7 cellular contexts compared by ENCODE assay signal in the genomic region with DNA sequence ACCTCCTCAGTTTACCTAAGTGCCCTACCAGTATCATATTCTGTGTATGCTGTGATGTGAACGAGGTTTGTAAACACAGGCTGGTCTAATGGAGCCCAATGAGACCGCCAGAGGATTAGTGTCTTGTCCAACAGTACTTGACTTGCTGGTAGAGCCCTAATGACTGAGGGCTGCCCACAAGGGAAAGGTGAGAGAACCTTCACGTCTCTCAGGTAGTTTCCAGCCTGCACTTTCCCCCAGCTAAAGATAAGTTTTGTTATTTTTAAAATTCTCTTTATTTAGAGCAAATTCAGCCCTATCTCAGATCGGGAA. TPM values are rescaled to one million over a fixed set of nuclear protein-coding genes. Genes with fewer than 3 reads are reported as not detected.
DNase-seq lines count a peak whose midpoint lies in the region; ATAC-seq and TF ChIP-seq lines count a peak whose summit lies in the region.

No MANE protein-coding gene starts in this region.

- H3K4me1 ChIP-seq in skeletal muscle satellite cell (ENCODE audit: control insufficient read depth, insufficient read depth, low read length) = peaks cover 31% of the 10 kb centered on the region

- ATAC-seq in GM19025 (IDR thresholded peaks at IDR 0.05; ENCODE audit: low read depth, unreplicated experiment) (peak; percentile 12), HG02943 (IDR thresholded peaks at IDR 0.05; ENCODE audit: low read depth, unreplicated experiment) (peak; percentile 29), left cardiac atrium (peak; percentile 29 to 36)

- H3K27ac ChIP-seq in VCaP = peak overlapping the region; percentile 97

- H3K9me3 ChIP-seq in skeletal muscle satellite cell (replicated peaks; ENCODE audit: low read length) = no peaks in the 10 kb centered on the region

- peak overlapping the region; percentile 91 for H3K4me3 ChIP-seq in skeletal muscle satellite cell (ENCODE audit: low read length)

- no peak for TF ChIP-seq CTCF in VCaP (conservative IDR thresholded peaks at IDR 0.05)

- H3K36me3 ChIP-seq in skeletal muscle satellite cell (ENCODE audit: insufficient read depth, low read length) = no peaks in the 10 kb centered on the region

- DNase-seq in left cardiac atrium (no peak), NCI-H1105 treated with DMSO at 0.1 percent for 48 hours (lab: John Stamatoyannopoulos, UW) (no peak), dedifferentiated amniotic fluid mesenchymal stem cell (ENCODE audit: extremely low spot score) (no peak)

- H3K27me3 ChIP-seq in skeletal muscle satellite cell (ENCODE audit: control insufficient read depth, insufficient read depth, low read length) = no peaks in the 10 kb centered on the region

- peak overlapping the region; percentile 92 for H3K9ac ChIP-seq in skeletal muscle satellite cell (ENCODE audit: low read depth, low read length)

- intact Hi-C loops in left cardiac atrium (cut with DNase I) = no loop called here

- H3K4me2 ChIP-seq in skeletal muscle satellite cell (ENCODE audit: low read length) = peak overlapping the region; percentile 92

RNA-seq across cellular contexts. Expression of gene RBM26, which starts 0.5 kb away (rescaled TPM):
- total RNA-seq in left cardiac atrium = 10 to 100 TPM; 19.9 to 26.2 TPM
- 26.6 and 33.2 TPM in 2 replicates for total RNA-seq in skeletal muscle satellite cell (2012; rRNA removed)
